Comparison of ENCODE assay signal across 8 cellular contexts in the genomic region with DNA sequence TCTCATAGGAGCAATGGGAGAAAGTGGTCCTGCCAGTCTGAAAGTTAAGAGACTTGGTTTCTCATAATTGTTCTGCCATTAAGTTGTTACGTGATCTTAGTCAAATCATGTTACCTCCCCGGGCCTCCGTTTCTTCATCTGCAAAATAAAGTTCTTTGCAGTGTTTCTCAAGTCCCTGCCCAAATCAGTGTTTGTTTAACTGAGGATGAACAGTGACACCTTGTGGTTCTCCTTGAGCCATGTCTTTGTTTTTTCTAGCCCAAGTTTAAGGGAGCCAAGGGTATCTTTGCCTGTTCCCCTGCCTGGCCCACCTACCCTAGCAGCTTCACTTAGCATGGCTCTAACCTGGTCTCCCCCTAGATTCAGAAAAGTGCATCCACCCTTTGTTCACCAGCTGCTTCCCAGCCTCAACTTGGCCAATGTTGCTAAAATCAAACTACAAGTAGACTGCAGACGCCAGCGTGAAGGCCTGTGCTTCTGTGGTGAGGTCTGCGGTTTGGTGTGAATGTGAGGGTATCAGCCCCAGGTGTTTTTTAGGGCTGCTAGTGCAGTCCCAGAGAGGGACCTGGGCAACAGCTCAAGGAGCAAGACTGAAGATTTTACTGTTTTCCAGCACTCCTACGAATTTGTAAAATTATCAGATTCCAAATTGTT.
DNase-seq lines count a peak whose midpoint lies in the region; ATAC-seq lines count a peak whose summit lies in the region.

No MANE protein-coding gene starts in this region.

- ATAC-seq in HG03280 (IDR thresholded peaks at IDR 0.05; ENCODE audit: unreplicated experiment): peak; percentile 75

- DNase-seq in NCI-H1436 (lab: John Stamatoyannopoulos, UW): peak; percentile 33
- DNase-seq in NCI-H1436 treated with DMSO at 0.1 percent for 48 hours (lab: John Stamatoyannopoulos, UW): no peak
- peak; percentile 80 for DNase-seq in RPMI8226
- peak; percentile 49 for DNase-seq in epidermal melanocyte (ENCODE audit: insufficient read length, low spot score)
- DNase-seq in midbrain (lab: John Stamatoyannopoulos, UW): peak; percentile 45
- no peak for DNase-seq in NCI-H146 (lab: John Stamatoyannopoulos, UW)
- no peak for DNase-seq in activated CD8-positive, alpha-beta memory T cell treated with anti-CD3 and anti-CD28 coated beads for 24 hours

Comparison
In these comparisons a context has a peak if more than half of its experiments do, and no peak if none do; other contexts are left out.
1. DNase-seq: peak in NCI-H1436 (single experiment), RPMI8226 (single experiment), epidermal melanocyte (single experiment) and midbrain (single experiment); none in NCI-H1436 treated with DMSO at 0.1 percent for 48 hours (single experiment), NCI-H146 (single experiment) and activated CD8-positive, alpha-beta memory T cell treated with anti-CD3 and anti-CD28 coated beads for 24 hours (single experiment).